7 cellular contexts compared by ENCODE assay signal in the genomic region with DNA sequence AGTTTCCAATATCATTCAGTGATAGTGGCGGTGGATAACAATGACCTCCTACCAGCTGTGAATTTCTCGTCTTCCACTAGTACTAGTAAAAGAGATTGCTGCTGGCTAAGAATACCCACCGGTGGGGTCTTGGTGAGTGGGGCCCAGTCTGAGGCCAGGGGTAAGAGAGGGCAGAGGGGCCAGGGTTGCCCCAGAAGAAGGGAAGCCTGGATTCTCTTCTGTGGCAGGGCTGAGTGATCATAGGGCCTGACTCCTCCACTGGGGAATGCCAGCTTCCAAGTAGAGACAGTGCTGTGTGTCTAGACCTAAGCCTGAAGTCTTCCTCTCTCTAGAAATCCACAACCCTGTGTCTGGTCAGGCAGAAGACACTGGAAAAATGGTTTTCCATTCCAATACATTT. TPM values are rescaled to one million over a fixed set of nuclear protein-coding genes. Genes with fewer than 3 reads are reported as not detected.
"Had no signal": no experiment of that assay in that cellular context is flagged by ENCODE, and none has a peak within 500 bp of the region (broad histone marks: within the 10 kb centered on the region; RNA-seq: fewer than 3 reads in every experiment).

No MANE protein-coding gene starts in this region.

- H3K4me3 ChIP-seq: GM23338 had no signal

- H3K27ac ChIP-seq: HL-60 had no signal

- DNase-seq: H9, HCEC 1CT had no signal

- ATAC-seq: GM23338, HepG2 had no signal

RNA-seq across cellular contexts. Expression of gene TMEM63C, which starts 5.8 kb away (rescaled TPM):
- total RNA-seq: HT1080 had no signal

RNA-seq across cellular contexts. Expression of gene ZDHHC22, which starts 34.3 kb away (rescaled TPM):
- total RNA-seq: HepG2 had no signal
- polyA plus RNA-seq: HepG2, IgD-negative memory B cell had no signal
